In the genomic region with DNA sequence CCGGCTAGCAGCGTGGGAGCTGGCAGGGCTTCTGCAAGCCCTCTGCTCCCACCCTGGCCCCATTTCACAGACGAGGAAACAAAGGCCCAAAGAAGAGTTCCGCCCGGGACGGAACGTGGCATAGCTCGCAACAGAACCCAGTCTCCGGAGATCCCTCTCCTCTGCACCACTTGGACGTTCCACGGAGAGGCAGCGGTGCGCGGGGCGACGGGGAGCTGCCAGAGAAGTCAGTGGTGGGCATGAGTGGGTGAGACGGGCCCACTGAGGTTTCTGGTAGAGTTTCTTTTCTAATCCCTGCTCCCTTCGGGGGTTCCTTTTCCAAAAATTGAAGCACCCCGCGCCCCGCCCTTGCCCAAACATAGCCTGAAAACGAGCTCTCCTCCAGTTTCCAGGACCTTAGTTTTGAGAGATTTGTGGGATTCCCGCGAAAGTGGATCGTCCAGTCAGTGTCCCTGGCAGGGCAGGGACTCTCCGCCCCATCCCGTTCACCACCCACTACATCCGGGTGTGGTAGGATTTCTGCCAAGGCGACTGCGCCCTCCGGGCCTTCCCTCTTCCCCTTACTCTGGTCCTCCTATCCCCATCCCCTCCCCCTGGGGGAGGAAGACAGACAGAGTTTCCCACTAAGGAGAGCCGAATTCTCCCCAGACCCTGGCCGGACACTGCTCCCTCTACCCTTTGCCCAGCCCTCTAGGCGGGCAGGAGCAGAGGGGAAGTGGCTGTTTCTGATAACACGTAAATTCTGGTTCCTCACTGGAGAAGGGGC, we compare ENCODE assay signal across 8 cellular contexts. TPM values are rescaled to one million over a fixed set of nuclear protein-coding genes. Genes with fewer than 3 reads are reported as not detected.
DNase-seq lines count a peak whose midpoint lies in the region; ATAC-seq, FAIRE-seq and TF ChIP-seq lines count a peak whose summit lies in the region.

No MANE protein-coding gene starts in this region.

- POLR2A ChIA-PET in H1 (lab: Charles Lee; ENCODE audit: partially characterized antibody), result interaction anchor here (1.0 to 1.5 kb wide), 2 partner anchors 9 to 21 kb away, joined by 4 to 8 read pairs; no protein-coding TSS in a partner anchor

- 4% methylated on average over 27 of the region's 35 CpGs; no CpG with 5 or more reads in 1 of the 2 experiments for WGBS in H1 (ENCODE audit: extremely low coverage in 1 of 2, insufficient coverage in 1 of 2, insufficient read length in 1 of 2, insufficient replicate concordance in 2 of 2, low coverage in 1 of 2, low lambda C conversion rate in 2 of 2, missing lambda C conversion rate in 1 of 2), 2 experiments
- WGBS in mesendoderm (ENCODE audit: extremely low coverage, insufficient coverage, low lambda C conversion rate), result no CpG with 5 or more reads among the region's 35 CpGs

- H3K27me3 Mint-ChIP-seq in T-helper 1 cell treated with Interleukin-12 subunit alpha and Interleukin-12 subunit beta and Interleukin-4 antibody, amounts not matched to agents 30 μg/mL and 1 μg/mL, for 36 hours (ENCODE audit: low read depth), result peaks cover 75% of the 10 kb centered on the region

- H3K9me3 Mint-ChIP-seq in T-helper 1 cell treated with Interleukin-12 subunit alpha and Interleukin-12 subunit beta and Interleukin-4 antibody, amounts not matched to agents 30 μg/mL and 1 μg/mL, for 36 hours, result no peaks in the 10 kb centered on the region

- no peak overlapping the region for H2BK120ac ChIP-seq in H1 (replicated peaks; ENCODE audit: low read depth, low read length)
- no peak overlapping the region for H2BK120ac ChIP-seq in mesendoderm (ENCODE audit: low read depth, low read length)

- no peak overlapping the region for H3K27ac ChIP-seq in H1 (ENCODE audit: low read depth, low read length)
- H3K27ac ChIP-seq in mesendoderm (ENCODE audit: low read depth, low read length), result no peak overlapping the region
- H3K27ac ChIP-seq in tibial artery, result peak overlapping the region; percentile 80 to 84

- peaks cover 2% of the 10 kb centered on the region for H3K36me3 Mint-ChIP-seq in T-helper 1 cell treated with Interleukin-12 subunit alpha and Interleukin-12 subunit beta and Interleukin-4 antibody, amounts not matched to agents 30 μg/mL and 1 μg/mL, for 36 hours (ENCODE audit: low read depth)

- peaks cover 15% of the 10 kb centered on the region for H3K23me2 ChIP-seq in H1 (ENCODE audit: low read depth, low read length)

- H2AK5ac ChIP-seq in H1 (ENCODE audit: low read depth, low read length) (no peak overlapping the region), mesendoderm (ENCODE audit: low read length) (no peak overlapping the region)

- H3K4me2 ChIP-seq in H1 (ENCODE audit: insufficient read depth in 1 of 2, low read depth in 2 of 2, low read length in 2 of 2) (peak overlapping the region; percentile 90 to 95), mesendoderm (ENCODE audit: low read length) (peak overlapping the region; percentile 86)

- H3K4me3 ChIP-seq in H1 (ENCODE audit: extremely low read depth in 1 of 4, insufficient read depth in 2 of 4, low read depth in 3 of 4, low read length in 4 of 4) (peak overlapping the region; percentile 82 to 97 (median 92)), mesendoderm (ENCODE audit: low read length) (peak overlapping the region; percentile 53), tibial artery (peak overlapping the region; percentile 75 to 91)

- TF ChIP-seq POLR2A in H1 (IDR thresholded peaks at IDR 0.05; ENCODE audit: control extremely low read depth in 1 of 2, low read depth in 2 of 2, low read length in 2 of 2), result no peak

- H3K56ac ChIP-seq in H1 (replicated peaks; ENCODE audit: insufficient read length, low read depth, low read length), result peak overlapping the region; percentile 39
- H3K56ac ChIP-seq in mesendoderm (ENCODE audit: low read length), result peak overlapping the region; percentile 84

- H3K4me1 ChIP-seq in H1 (replicated peaks in 1 of 4; ENCODE audit: control insufficient read depth in 3 of 4, insufficient read depth in 4 of 4, low read length in 3 of 4), result peaks cover 7 to 25% (median 18%) of the 10 kb centered on the region in 4 experiments
- peaks cover 12% of the 10 kb centered on the region for H3K4me1 ChIP-seq in mesendoderm (ENCODE audit: control insufficient read depth, low read depth, low read length)
- H3K4me1 ChIP-seq in tibial artery, result peaks cover 0 to 30% (median 18%) of the 10 kb centered on the region in 4 donors

- TF ChIP-seq CTCF in H1 (IDR thresholded peaks at IDR 0.05; ENCODE audit: control extremely low read depth in 1 of 3, insufficient read depth in 1 of 3, low read depth in 1 of 3, low read length in 3 of 3), result no peak
- TF ChIP-seq CTCF in tibial artery (IDR thresholded peaks at IDR 0.05), result no peak

- H4K91ac ChIP-seq in H1 (replicated peaks; ENCODE audit: insufficient read length, low read length), result no peak overlapping the region

- H3K36me3 ChIP-seq in H1 (ENCODE audit: control insufficient read depth in 2 of 4, insufficient read depth in 4 of 4, low read length in 3 of 4), result no peaks in the 10 kb centered on the region; a peak in 1 of 8 replicates
- H3K36me3 ChIP-seq in mesendoderm (ENCODE audit: control insufficient read depth, insufficient read depth, low read length), result no peaks in the 10 kb centered on the region
- H3K36me3 ChIP-seq in tibial artery, result no peaks in the 10 kb centered on the region

- peaks cover 4% of the 10 kb centered on the region for H3K4me1 Mint-ChIP-seq in T-helper 1 cell treated with Interleukin-12 subunit alpha and Interleukin-12 subunit beta and Interleukin-4 antibody, amounts not matched to agents 30 μg/mL and 1 μg/mL, for 36 hours (ENCODE audit: low read depth)

- peak; percentile 15 for ATAC-seq in HG02840 (IDR thresholded peaks at IDR 0.05; ENCODE audit: low FRiP score, unreplicated experiment)

- H2BK12ac ChIP-seq in H1 (ENCODE audit: low read depth, low read length), result no peak overlapping the region; the same call in 1 of the 2 replicates

- no peak for TF ChIP-seq EP300 in H1 (IDR thresholded peaks at IDR 0.05; ENCODE audit: borderline replicate concordance in 1 of 2, low read depth in 2 of 2, low read length in 2 of 2)

- H3K18ac ChIP-seq in H1 (ENCODE audit: extremely low read depth, low read length) (peak overlapping the region; percentile 72; the same call in 1 of the 2 replicates), mesendoderm (ENCODE audit: low read length) (peak overlapping the region; percentile 54)

- H3K79me2 ChIP-seq in H1 (ENCODE audit: control insufficient read depth in 1 of 2, insufficient read depth in 2 of 2, low read length in 2 of 2) (peaks cover 15 to 37% of the 10 kb centered on the region in 2 experiments), mesendoderm (ENCODE audit: control insufficient read depth, insufficient read depth, low read length) (peaks cover 26% of the 10 kb centered on the region)

- intact Hi-C loops in tibial artery (cut with DNase I; ENCODE audit: low total_unique reads), result loop anchor here (5.0 to 10.0 kb wide), 2 partner anchors 62 to 245 kb away; no protein-coding TSS in a partner anchor

- H3K23ac ChIP-seq in H1 (ENCODE audit: insufficient read length) (no peak overlapping the region), mesendoderm (ENCODE audit: low read length) (no peak overlapping the region)

- H4K20me1 ChIP-seq in H1 (replicated peaks in 1 of 2; ENCODE audit: control insufficient read depth in 1 of 2, insufficient read depth in 2 of 2, low read length in 2 of 2), result peaks cover 0 to 11% of the 10 kb centered on the region in 2 experiments

- CTCF ChIA-PET in H1 (lab: Charles Lee; ENCODE audit: partially characterized antibody), result interaction anchor here (0.6 to 2.0 kb wide), 56 partner anchors 9 to 1824 kb away, joined by 3 to 17 read pairs (median 4); no protein-coding TSS in a partner anchor

- H2BK15ac ChIP-seq in H1 (ENCODE audit: low read length), result no peak overlapping the region
- H2BK15ac ChIP-seq in mesendoderm (replicated peaks; ENCODE audit: low read depth), result no peak overlapping the region

- H3K79me1 ChIP-seq in H1 (ENCODE audit: low read depth, low read length) (peaks cover 5% of the 10 kb centered on the region), mesendoderm (ENCODE audit: low read length) (peaks cover 11% of the 10 kb centered on the region)

- DNase-seq in T-helper 1 cell (no peak), SHP77 treated with DMSO at 0.1 percent for 48 hours (lab: John Stamatoyannopoulos, UW) (peak; percentile 7), H1 (ENCODE audit: low read depth in 1 of 2, low spot score in 2 of 2) (peak in 1 of 2 experiments; percentile 62), mesendoderm (peak; percentile 63), tibial artery (peak; percentile 64 to 79)
- no peak for DNase-seq in stimulated activated CD8-positive, alpha-beta memory T cell treated with anti-CD3 and anti-CD28 coated beads, Interleukin-4, amount 100 ng/mL, for 48 hours

- no peak overlapping the region for H2BK20ac ChIP-seq in H1 (ENCODE audit: low read length)

- H3K4ac ChIP-seq in H1 (replicated peaks; ENCODE audit: insufficient read length, low read depth, low read length) (peak overlapping the region; percentile 61), mesendoderm (ENCODE audit: low read depth, low read length) (peak overlapping the region; percentile 17)

- FAIRE-seq in H1 (lab: Jason Lieb, UNC), result no peak

- peak overlapping the region; percentile 67 for H2AFZ ChIP-seq in H1 (ENCODE audit: low read length)

- H4K5ac ChIP-seq in H1 (ENCODE audit: insufficient read length, low read depth, low read length) (no peak overlapping the region), mesendoderm (ENCODE audit: low read length) (no peak overlapping the region)

- H3K27ac Mint-ChIP-seq in T-helper 1 cell treated with Interleukin-12 subunit alpha and Interleukin-12 subunit beta and Interleukin-4 antibody, amounts not matched to agents 30 μg/mL and 1 μg/mL, for 36 hours, result no peak overlapping the region

- H2BK5ac ChIP-seq in H1 (ENCODE audit: low read depth, low read length), result peak overlapping the region; percentile 52; the same call in 1 of the 2 replicates
- no peak overlapping the region for H2BK5ac ChIP-seq in mesendoderm (ENCODE audit: low read length)

- peak overlapping the region; percentile 63 for H3K4me3 Mint-ChIP-seq in T-helper 1 cell treated with Interleukin-12 subunit alpha and Interleukin-12 subunit beta and Interleukin-4 antibody, amounts not matched to agents 30 μg/mL and 1 μg/mL, for 36 hours

- TF ChIP-seq RAD21 in H1 (IDR thresholded peaks at IDR 0.05 in 1 of 2, conservative IDR thresholded peaks at IDR 0.05 in 1 of 2; ENCODE audit: low read depth in 2 of 2, low read length in 2 of 2), result no peak; a peak in 1 of 4 replicates

- no peak overlapping the region for H3K14ac ChIP-seq in H1 (ENCODE audit: insufficient read length)

- peak overlapping the region in 1 of 4 experiments; percentile 25; a peak in 1 of 7 replicates for H3K9ac ChIP-seq in H1 (replicated peaks in 1 of 4; ENCODE audit: extremely low read depth in 1 of 4, low read depth in 3 of 4, low read length in 3 of 4)
- peak overlapping the region; percentile 73 for H3K9ac ChIP-seq in mesendoderm (ENCODE audit: low read length)

- no peaks in the 10 kb centered on the region; a peak in 2 of 7 replicates for H3K27me3 ChIP-seq in H1 (replicated peaks in 1 of 4; ENCODE audit: control insufficient read depth in 3 of 4, extremely low read depth in 1 of 4, insufficient read depth in 3 of 4, low read length in 3 of 4)
- no peaks in the 10 kb centered on the region for H3K27me3 ChIP-seq in mesendoderm (ENCODE audit: insufficient read depth, low read length, poor library complexity)
- peaks cover 0 to 9% of the 10 kb centered on the region in 2 donors for H3K27me3 ChIP-seq in tibial artery

- H4K8ac ChIP-seq in H1 (ENCODE audit: extremely low read depth, insufficient read depth, low read length), result no peak overlapping the region
- no peak overlapping the region for H4K8ac ChIP-seq in mesendoderm (ENCODE audit: low read depth, low read length)

- H3K9me3 ChIP-seq in H1 (ENCODE audit: insufficient read depth in 2 of 2, low read depth in 1 of 2, low read length in 1 of 2) (no peaks in the 10 kb centered on the region), tibial artery (no peaks in the 10 kb centered on the region)

RNA-seq across cellular contexts. Expression of gene NECTIN1, which starts 0.8 kb away (rescaled TPM):
- 97.6 and 97.7 TPM in 2 replicates for total RNA-seq in H1 (2021; fragmentation: NEBNext Ultra II Directional; extraction: Animal tissue kit (Norgen Biotek cat#: 25700))
- 43.2 and 63.0 TPM in 2 replicates for polyA plus RNA-seq in H1 (2011; rRNA removed)
- 43.8 TPM for polyA plus RNA-seq in H1 (2011; cell fraction: cytosol; rRNA removed)
- polyA plus RNA-seq in H1 (2011; cell fraction: nucleus; rRNA removed), result 74.6 TPM
- 69.0 to 102 TPM (median 89.4 TPM) in 4 replicates for polyA plus RNA-seq in H1 (2012, experiment 1 of 2)
- 73.5 TPM for polyA plus RNA-seq in H1 (2012, experiment 2 of 2)
- polyA plus RNA-seq in H1 (2013, experiment 1 of 2), result 93.0 TPM
- 97.4 TPM for polyA plus RNA-seq in H1 (2013, experiment 2 of 2)
- 104 and 120 TPM in 2 replicates for polyA minus RNA-seq in H1 (2011; rRNA and poly(A)+ RNA removed)
- polyA minus RNA-seq in H1 (2011; cell fraction: cytosol; rRNA and poly(A)+ RNA removed), result 68.6 TPM
- 58.5 TPM for polyA minus RNA-seq in H1 (2011; cell fraction: nucleus; rRNA and poly(A)+ RNA removed)
- 30.2 TPM for polyA plus RNA-seq in mesendoderm (2013, experiment 1 of 2)
- polyA plus RNA-seq in mesendoderm (2013, experiment 2 of 2), result 30.5 TPM

Comparison
In these comparisons a context has a peak if more than half of its experiments do, and no peak if none do; other contexts are left out.
1. DNase-seq: peak in SHP77 treated with DMSO at 0.1 percent for 48 hours (single experiment), mesendoderm (single experiment) and tibial artery (2 of 2); none in T-helper 1 cell (0 of 5) and stimulated activated CD8-positive, alpha-beta memory T cell treated with anti-CD3 and anti-CD28 coated beads, Interleukin-4, amount 100 ng/mL, for 48 hours (single experiment).
2. H3K27ac ChIP-seq: peak in tibial artery (2 of 2); none in H1 (single experiment) and mesendoderm (single experiment).
3. Peak in every context shown above with its lines, with median percentiles within 50 percentile points of each other: H3K4me3 ChIP-seq.